Comparison of ENCODE assay signal across 2 cellular contexts in the genomic region with DNA sequence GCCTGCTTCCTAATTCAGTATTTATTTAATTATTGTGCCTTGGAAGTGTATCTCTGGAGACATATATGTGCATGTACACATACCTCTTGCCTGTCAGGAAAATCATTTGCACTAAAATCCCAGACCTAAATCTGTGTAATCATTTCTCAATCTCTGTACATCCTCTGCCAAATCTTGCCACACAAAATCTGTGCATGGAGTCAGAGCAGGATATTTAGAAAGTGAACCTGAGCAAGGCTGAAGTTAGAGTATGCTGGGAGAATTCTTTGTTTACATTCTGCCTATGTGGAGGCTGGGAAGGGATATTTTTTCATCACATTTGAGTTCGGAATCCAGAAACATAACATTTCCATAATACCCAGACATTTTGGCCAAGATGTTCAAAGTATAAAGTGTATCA.
TF ChIP-seq lines count a peak whose summit lies in the region.

No MANE protein-coding gene starts in this region.

TF ChIP-seq in liver, 16 proteins besides CTCF, POLR2A, EP300 and RAD21:
- peak; percentile 41 for TF ChIP-seq FOXA1 (IDR thresholded peaks at IDR 0.05)
- no peak for TF ChIP-seq GABPA (IDR thresholded peaks at IDR 0.05 in 1 of 2, conservative IDR thresholded peaks at IDR 0.05 in 1 of 2)
- TF ChIP-seq YY1 (IDR thresholded peaks at IDR 0.05), result peak; percentile 37
- no peak for TF ChIP-seq SP1 (IDR thresholded peaks at IDR 0.05)
- TF ChIP-seq JUND (IDR thresholded peaks at IDR 0.05), result no peak
- TF ChIP-seq HNF4A (conservative IDR thresholded peaks at IDR 0.05), result peak; percentile 22 to 40
- peak; percentile 22 to 39 for TF ChIP-seq RXRA (IDR thresholded peaks at IDR 0.05)
- peak; percentile 66 for TF ChIP-seq FOXA2 (IDR thresholded peaks at IDR 0.05)
- TF ChIP-seq, protein P1, sequence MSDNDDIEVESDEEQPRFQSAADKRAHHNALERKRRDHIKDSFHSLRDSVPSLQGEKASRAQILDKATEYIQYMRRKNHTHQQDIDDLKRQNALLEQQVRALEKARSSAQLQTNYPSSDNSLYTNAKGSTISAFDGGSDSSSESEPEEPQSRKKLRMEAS (IDR thresholded peaks at IDR 0.05), result no peak
TF ChIP-seq in liver: peak in this region for 5.

TF ChIP-seq in HepG2, 621 proteins besides CTCF, POLR2A, EP300 and RAD21:
- TF ChIP-seq CEBPG (CRISPR knock-in tag; IDR thresholded peaks at IDR 0.05), result no peak
